Comparison of ENCODE assay signal across 1 cellular context in the genomic region with DNA sequence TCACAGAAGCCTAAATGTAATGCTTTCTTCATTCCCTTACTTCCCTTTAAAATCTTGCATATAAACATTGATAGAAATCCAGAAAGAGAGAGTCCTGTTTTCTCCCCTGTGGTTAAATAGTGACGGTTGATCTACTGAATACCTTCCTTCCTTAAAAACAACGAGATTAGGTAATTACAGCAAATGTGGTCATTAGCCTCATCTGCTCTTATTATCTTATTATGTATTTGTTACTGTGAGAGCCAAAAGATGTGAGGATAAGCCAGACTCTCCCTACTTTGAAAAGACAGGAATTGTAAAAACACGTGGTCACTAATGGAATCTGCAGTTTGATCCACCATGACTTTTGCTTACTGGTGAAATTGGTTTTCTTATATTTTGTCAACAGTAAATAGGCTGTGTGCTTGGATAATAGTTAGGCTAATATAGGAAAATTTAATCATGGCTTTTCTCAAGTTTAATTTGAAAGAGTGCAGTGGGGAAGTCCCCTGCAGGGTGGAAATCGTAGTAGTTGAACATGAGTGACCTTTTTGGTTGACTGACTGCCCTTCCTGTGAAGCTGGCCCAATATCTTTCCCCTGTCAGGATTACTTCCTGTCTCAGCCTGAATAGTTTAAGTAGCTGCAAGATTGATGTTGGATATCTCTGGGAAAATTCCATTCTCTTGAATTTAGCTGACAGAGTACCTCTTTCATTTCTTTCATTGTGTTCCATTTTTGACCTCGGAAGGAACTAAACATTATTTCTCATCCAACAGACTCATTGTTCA.
A peak's percentile ranks its signal among the peaks of the same experiment; 100 is the strongest.
TF ChIP-seq lines count a peak whose summit lies in the region.

No MANE protein-coding gene starts in this region.

TF ChIP-seq in GM12878, 131 proteins besides CTCF, POLR2A, EP300 and RAD21 (continued from another document and continues in another):
- TF ChIP-seq, protein P1, sequence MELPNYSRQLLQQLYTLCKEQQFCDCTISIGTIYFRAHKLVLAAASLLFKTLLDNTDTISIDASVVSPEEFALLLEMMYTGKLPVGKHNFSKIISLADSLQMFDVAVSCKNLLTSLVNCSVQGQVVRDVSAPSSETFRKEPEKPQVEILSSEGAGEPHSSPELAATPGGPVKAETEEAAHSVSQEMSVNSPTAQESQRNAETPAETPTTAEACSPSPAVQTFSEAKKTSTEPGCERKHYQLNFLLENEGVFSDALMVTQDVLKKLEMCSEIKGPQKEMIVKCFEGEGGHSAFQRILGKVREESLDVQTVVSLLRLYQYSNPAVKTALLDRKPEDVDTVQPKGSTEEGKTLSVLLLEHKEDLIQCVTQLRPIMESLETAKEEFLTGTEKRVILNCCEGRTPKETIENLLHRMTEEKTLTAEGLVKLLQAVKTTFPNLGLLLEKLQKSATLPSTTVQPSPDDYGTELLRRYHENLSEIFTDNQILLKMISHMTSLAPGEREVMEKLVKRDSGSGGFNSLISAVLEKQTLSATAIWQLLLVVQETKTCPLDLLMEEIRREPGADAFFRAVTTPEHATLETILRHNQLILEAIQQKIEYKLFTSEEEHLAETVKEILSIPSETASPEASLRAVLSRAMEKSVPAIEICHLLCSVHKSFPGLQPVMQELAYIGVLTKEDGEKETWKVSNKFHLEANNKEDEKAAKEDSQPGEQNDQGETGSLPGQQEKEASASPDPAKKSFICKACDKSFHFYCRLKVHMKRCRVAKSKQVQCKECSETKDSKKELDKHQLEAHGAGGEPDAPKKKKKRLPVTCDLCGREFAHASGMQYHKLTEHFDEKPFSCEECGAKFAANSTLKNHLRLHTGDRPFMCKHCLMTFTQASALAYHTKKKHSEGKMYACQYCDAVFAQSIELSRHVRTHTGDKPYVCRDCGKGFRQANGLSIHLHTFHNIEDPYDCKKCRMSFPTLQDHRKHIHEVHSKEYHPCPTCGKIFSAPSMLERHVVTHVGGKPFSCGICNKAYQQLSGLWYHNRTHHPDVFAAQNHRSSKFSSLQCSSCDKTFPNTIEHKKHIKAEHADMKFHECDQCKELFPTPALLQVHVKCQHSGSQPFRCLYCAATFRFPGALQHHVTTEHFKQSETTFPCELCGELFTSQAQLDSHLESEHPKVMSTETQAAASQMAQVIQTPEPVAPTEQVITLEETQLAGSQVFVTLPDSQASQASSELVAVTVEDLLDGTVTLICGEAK (IDR thresholded peaks at IDR 0.05; ENCODE audit: borderline replicate concordance) = no peak
- no peak for TF ChIP-seq CHD4 (IDR thresholded peaks at IDR 0.05)
- peak; percentile 45; the same call in 1 of the 2 replicates for TF ChIP-seq RUNX3 (IDR thresholded peaks at IDR 0.05; ENCODE audit: low read length)
- no peak for TF ChIP-seq CBFB (IDR thresholded peaks at IDR 0.05; ENCODE audit: low read depth)
- TF ChIP-seq, protein P2, sequence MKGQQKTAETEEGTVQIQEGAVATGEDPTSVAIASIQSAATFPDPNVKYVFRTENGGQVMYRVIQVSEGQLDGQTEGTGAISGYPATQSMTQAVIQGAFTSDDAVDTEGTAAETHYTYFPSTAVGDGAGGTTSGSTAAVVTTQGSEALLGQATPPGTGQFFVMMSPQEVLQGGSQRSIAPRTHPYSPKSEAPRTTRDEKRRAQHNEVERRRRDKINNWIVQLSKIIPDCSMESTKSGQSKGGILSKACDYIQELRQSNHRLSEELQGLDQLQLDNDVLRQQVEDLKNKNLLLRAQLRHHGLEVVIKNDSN (IDR thresholded peaks at IDR 0.05; ENCODE audit: borderline replicate concordance, extremely low read length, insufficient read depth, low read depth, low read length) = no peak
- TF ChIP-seq, protein P3, sequence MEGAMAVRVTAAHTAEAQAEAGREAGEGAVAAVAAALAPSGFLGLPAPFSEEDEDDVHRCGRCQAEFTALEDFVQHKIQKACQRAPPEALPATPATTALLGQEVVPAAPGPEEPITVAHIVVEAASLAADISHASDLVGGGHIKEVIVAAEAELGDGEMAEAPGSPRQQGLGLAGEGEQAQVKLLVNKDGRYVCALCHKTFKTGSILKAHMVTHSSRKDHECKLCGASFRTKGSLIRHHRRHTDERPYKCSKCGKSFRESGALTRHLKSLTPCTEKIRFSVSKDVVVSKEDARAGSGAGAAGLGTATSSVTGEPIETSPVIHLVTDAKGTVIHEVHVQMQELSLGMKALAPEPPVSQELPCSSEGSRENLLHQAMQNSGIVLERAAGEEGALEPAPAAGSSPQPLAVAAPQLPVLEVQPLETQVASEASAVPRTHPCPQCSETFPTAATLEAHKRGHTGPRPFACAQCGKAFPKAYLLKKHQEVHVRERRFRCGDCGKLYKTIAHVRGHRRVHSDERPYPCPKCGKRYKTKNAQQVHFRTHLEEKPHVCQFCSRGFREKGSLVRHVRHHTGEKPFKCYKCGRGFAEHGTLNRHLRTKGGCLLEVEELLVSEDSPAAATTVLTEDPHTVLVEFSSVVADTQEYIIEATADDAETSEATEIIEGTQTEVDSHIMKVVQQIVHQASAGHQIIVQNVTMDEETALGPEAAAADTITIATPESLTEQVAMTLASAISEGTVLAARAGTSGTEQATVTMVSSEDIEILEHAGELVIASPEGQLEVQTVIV (IDR thresholded peaks at IDR 0.05; ENCODE audit: borderline replicate concordance, partially characterized antibody) = no peak
- no peak for TF ChIP-seq ATF7 (IDR thresholded peaks at IDR 0.05; ENCODE audit: low read depth)
- TF ChIP-seq ZNF217 (IDR thresholded peaks at IDR 0.05) = no peak
- TF ChIP-seq RCOR1 (conservative IDR thresholded peaks at IDR 0.05; ENCODE audit: low read depth, low read length) = no peak
- TF ChIP-seq NBN (IDR thresholded peaks at IDR 0.05) = no peak
- TF ChIP-seq ZNF274 (IDR thresholded peaks at IDR 0.05; ENCODE audit: insufficient read depth, insufficient read length) = no peak
- no peak for TF ChIP-seq NFYA (IDR thresholded peaks at IDR 0.05; ENCODE audit: borderline replicate concordance, low read depth, low read length)
- TF ChIP-seq POU2F2 (IDR thresholded peaks at IDR 0.05; ENCODE audit: borderline replicate concordance, low read depth, low read length) = no peak
- TF ChIP-seq, protein P4, sequence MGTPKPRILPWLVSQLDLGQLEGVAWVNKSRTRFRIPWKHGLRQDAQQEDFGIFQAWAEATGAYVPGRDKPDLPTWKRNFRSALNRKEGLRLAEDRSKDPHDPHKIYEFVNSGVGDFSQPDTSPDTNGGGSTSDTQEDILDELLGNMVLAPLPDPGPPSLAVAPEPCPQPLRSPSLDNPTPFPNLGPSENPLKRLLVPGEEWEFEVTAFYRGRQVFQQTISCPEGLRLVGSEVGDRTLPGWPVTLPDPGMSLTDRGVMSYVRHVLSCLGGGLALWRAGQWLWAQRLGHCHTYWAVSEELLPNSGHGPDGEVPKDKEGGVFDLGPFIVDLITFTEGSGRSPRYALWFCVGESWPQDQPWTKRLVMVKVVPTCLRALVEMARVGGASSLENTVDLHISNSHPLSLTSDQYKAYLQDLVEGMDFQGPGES (IDR thresholded peaks at IDR 0.05) = no peak
- no peak for TF ChIP-seq POLR2AphosphoS2 (IDR thresholded peaks at IDR 0.05; ENCODE audit: low read depth, low read length)
- no peak for TF ChIP-seq SPI1 (IDR thresholded peaks at IDR 0.05; ENCODE audit: borderline replicate concordance, insufficient read depth, low read depth, low read length)
- TF ChIP-seq JUNB (IDR thresholded peaks at IDR 0.05) = no peak
- no peak for TF ChIP-seq MYC (IDR thresholded peaks at IDR 0.05; ENCODE audit: insufficient read depth, insufficient read length, insufficient replicate concordance, low read length, severe bottlenecking)
- no peak for TF ChIP-seq STAT3 (IDR thresholded peaks at IDR 0.05; ENCODE audit: low read depth, low read length)
- TF ChIP-seq SRF (IDR thresholded peaks at IDR 0.05; ENCODE audit: low read depth in 2 of 2, low read length in 2 of 2) = no peak
- no peak for TF ChIP-seq SUZ12 (IDR thresholded peaks at IDR 0.05; ENCODE audit: unreplicated experiment)
- TF ChIP-seq ZNF207 (IDR thresholded peaks at IDR 0.05; ENCODE audit: borderline replicate concordance) = no peak
- TF ChIP-seq CBX5 (IDR thresholded peaks at IDR 0.05; ENCODE audit: low read depth) = no peak
- no peak for TF ChIP-seq HCFC1 (IDR thresholded peaks at IDR 0.05; ENCODE audit: low read length)
- TF ChIP-seq RELA (IDR thresholded peaks at IDR 0.05; ENCODE audit: borderline replicate concordance, partially characterized antibody) = no peak
- TF ChIP-seq PAX5 (IDR thresholded peaks at IDR 0.05; ENCODE audit: borderline replicate concordance, low read depth, low read length) = no peak
- peak; percentile 59 to 73 for TF ChIP-seq IKZF2 (IDR thresholded peaks at IDR 0.05)
- TF ChIP-seq HDGF (IDR thresholded peaks at IDR 0.05) = no peak
- no peak for TF ChIP-seq FOXK2 (IDR thresholded peaks at IDR 0.05)
- peak; percentile 66; the same call in 1 of the 2 replicates for TF ChIP-seq EED (IDR thresholded peaks at IDR 0.05; ENCODE audit: low read depth)
- TF ChIP-seq MYB (IDR thresholded peaks at IDR 0.05; ENCODE audit: borderline replicate concordance, low read depth, low read length) = no peak
- TF ChIP-seq, protein P5, sequence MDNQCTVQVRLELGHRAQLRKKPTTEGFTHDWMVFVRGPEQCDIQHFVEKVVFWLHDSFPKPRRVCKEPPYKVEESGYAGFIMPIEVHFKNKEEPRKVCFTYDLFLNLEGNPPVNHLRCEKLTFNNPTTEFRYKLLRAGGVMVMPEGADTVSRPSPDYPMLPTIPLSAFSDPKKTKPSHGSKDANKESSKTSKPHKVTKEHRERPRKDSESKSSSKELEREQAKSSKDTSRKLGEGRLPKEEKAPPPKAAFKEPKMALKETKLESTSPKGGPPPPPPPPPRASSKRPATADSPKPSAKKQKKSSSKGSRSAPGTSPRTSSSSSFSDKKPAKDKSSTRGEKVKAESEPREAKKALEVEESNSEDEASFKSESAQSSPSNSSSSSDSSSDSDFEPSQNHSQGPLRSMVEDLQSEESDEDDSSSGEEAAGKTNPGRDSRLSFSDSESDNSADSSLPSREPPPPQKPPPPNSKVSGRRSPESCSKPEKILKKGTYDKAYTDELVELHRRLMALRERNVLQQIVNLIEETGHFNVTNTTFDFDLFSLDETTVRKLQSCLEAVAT (IDR thresholded peaks at IDR 0.05) = no peak
- 0 out of 2 replicates have a peak, but pooled peaks have one; percentile 51 for TF ChIP-seq GABPA (IDR thresholded peaks at IDR 0.05; ENCODE audit: low read depth)
- TF ChIP-seq NR2C2 (IDR thresholded peaks at IDR 0.05; ENCODE audit: borderline replicate concordance, control insufficient read depth, insufficient read length, low read depth) = no peak
- TF ChIP-seq, protein P6, sequence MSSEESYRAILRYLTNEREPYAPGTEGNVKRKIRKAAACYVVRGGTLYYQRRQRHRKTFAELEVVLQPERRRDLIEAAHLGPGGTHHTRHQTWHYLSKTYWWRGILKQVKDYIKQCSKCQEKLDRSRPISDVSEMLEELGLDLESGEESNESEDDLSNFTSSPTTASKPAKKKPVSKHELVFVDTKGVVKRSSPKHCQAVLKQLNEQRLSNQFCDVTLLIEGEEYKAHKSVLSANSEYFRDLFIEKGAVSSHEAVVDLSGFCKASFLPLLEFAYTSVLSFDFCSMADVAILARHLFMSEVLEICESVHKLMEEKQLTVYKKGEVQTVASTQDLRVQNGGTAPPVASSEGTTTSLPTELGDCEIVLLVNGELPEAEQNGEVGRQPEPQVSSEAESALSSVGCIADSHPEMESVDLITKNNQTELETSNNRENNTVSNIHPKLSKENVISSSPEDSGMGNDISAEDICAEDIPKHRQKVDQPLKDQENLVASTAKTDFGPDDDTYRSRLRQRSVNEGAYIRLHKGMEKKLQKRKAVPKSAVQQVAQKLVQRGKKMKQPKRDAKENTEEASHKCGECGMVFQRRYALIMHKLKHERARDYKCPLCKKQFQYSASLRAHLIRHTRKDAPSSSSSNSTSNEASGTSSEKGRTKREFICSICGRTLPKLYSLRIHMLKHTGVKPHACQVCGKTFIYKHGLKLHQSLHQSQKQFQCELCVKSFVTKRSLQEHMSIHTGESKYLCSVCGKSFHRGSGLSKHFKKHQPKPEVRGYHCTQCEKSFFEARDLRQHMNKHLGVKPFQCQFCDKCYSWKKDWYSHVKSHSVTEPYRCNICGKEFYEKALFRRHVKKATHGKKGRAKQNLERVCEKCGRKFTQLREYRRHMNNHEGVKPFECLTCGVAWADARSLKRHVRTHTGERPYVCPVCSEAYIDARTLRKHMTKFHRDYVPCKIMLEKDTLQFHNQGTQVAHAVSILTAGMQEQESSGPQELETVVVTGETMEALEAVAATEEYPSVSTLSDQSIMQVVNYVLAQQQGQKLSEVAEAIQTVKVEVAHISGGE (CRISPR knock-in tag; IDR thresholded peaks at IDR 0.05) = no peak
- TF ChIP-seq ETV6 (conservative IDR thresholded peaks at IDR 0.05 in 1 of 2, IDR thresholded peaks at IDR 0.05 in 1 of 2; ENCODE audit: borderline replicate concordance in 1 of 2, low read depth in 1 of 2) = 0 out of 4 replicates have a peak, but pooled peaks of 1 of the 2 experiments have one; percentile 4
- no peak for TF ChIP-seq RBBP5 (conservative IDR thresholded peaks at IDR 0.05)
- TF ChIP-seq CREM (IDR thresholded peaks at IDR 0.05; ENCODE audit: low read depth) = peak; percentile 7; the same call in 1 of the 2 replicates
- TF ChIP-seq, protein P7, sequence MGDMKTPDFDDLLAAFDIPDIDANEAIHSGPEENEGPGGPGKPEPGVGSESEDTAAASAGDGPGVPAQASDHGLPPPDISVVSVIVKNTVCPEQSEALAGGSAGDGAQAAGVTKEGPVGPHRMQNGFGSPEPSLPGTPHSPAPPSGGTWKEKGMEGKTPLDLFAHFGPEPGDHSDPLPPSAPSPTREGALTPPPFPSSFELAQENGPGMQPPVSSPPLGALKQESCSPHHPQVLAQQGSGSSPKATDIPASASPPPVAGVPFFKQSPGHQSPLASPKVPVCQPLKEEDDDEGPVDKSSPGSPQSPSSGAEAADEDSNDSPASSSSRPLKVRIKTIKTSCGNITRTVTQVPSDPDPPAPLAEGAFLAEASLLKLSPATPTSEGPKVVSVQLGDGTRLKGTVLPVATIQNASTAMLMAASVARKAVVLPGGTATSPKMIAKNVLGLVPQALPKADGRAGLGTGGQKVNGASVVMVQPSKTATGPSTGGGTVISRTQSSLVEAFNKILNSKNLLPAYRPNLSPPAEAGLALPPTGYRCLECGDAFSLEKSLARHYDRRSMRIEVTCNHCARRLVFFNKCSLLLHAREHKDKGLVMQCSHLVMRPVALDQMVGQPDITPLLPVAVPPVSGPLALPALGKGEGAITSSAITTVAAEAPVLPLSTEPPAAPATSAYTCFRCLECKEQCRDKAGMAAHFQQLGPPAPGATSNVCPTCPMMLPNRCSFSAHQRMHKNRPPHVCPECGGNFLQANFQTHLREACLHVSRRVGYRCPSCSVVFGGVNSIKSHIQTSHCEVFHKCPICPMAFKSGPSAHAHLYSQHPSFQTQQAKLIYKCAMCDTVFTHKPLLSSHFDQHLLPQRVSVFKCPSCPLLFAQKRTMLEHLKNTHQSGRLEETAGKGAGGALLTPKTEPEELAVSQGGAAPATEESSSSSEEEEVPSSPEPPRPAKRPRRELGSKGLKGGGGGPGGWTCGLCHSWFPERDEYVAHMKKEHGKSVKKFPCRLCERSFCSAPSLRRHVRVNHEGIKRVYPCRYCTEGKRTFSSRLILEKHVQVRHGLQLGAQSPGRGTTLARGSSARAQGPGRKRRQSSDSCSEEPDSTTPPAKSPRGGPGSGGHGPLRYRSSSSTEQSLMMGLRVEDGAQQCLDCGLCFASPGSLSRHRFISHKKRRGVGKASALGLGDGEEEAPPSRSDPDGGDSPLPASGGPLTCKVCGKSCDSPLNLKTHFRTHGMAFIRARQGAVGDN (IDR thresholded peaks at IDR 0.05) = peak; percentile 41
- TF ChIP-seq IKZF1 (conservative IDR thresholded peaks at IDR 0.05) = peak; percentile 70
- TF ChIP-seq MXI1 (IDR thresholded peaks at IDR 0.05; ENCODE audit: low read depth, low read length) = no peak
